ENCODE assay signal across 13 cellular contexts in genomic region chr9:115209601-115210306, GRCh38.
DNase-seq lines count a peak whose midpoint lies in the region; ATAC-seq and TF ChIP-seq lines count a peak whose summit lies in the region.
"Had no signal": no experiment of that assay in that cellular context is flagged by ENCODE, and none has a peak within 500 bp of the region (broad histone marks: within the 10 kb centered on the region; RNA-seq: fewer than 3 reads in every experiment).

No MANE protein-coding gene starts in this region.

- intact Hi-C loops in natural killer cell (cut with micrococcal nuclease) = no loop called here

- CTCF ChIA-PET in activated CD4-positive, alpha-beta memory T cell treated with anti-CD3 and anti-CD28 coated beads, Interleukin-2, amount 10 ng/mL, durations not matched to agents 7 days and 5 days (lab: Charles Lee) = no interaction called here

- no peak overlapping the region for H3K27ac ChIP-seq in coronary artery
- H3K27ac ChIP-seq: C4-2B had no signal

- H3K4me3 Mint-ChIP-seq in natural killer cell treated with Interleukin-12 subunit alpha and Interleukin-12 subunit beta and Interleukin-15 and Interleukin-18, amount 100 ng/mL, for 72 hours = peak overlapping the region; percentile 50
- H3K4me3 Mint-ChIP-seq in natural killer cell = no peak overlapping the region
- no peak overlapping the region for H3K4me3 Mint-ChIP-seq in activated CD4-positive, alpha-beta memory T cell treated with anti-CD3 and anti-CD28 coated beads, Interleukin-2, amount 10 ng/mL, durations not matched to agents 7 days and 5 days
- no peak overlapping the region for H3K4me3 Mint-ChIP-seq in stimulated activated naive CD8-positive, alpha-beta T cell treated with anti-CD3 and anti-CD28 coated beads, Interleukin-15, amount 100 ng/mL, for 72 hours
- H3K4me3 Mint-ChIP-seq: naive thymus-derived CD4-positive, alpha-beta T cell had no signal

- H3K36me3 Mint-ChIP-seq in natural killer cell treated with Interleukin-12 subunit alpha and Interleukin-12 subunit beta and Interleukin-15 and Interleukin-18, amount 100 ng/mL, for 72 hours = no peaks in the 10 kb centered on the region
- H3K36me3 Mint-ChIP-seq in natural killer cell = no peaks in the 10 kb centered on the region
- no peaks in the 10 kb centered on the region for H3K36me3 Mint-ChIP-seq in activated CD4-positive, alpha-beta memory T cell treated with anti-CD3 and anti-CD28 coated beads, Interleukin-2, amount 10 ng/mL, durations not matched to agents 7 days and 5 days (ENCODE audit: low read depth)
- H3K36me3 Mint-ChIP-seq: naive thymus-derived CD4-positive, alpha-beta T cell had no signal

- ATAC-seq in natural killer cell treated with Interleukin-12 subunit alpha and Interleukin-12 subunit beta and Interleukin-15 and Interleukin-18, amount 100 ng/mL, for 72 hours = peak; percentile 50 to 79
- ATAC-seq in natural killer cell (no peak), HG02943 (IDR thresholded peaks at IDR 0.05; ENCODE audit: low read depth, unreplicated experiment) (peak; percentile 27)
- ATAC-seq in stimulated activated naive CD8-positive, alpha-beta T cell treated with anti-CD3 and anti-CD28 coated beads, Interleukin-15, amount 100 ng/mL, for 72 hours = peak; percentile 91
- ATAC-seq: naive thymus-derived CD4-positive, alpha-beta T cell had no signal

- TF ChIP-seq CTCF in natural killer cell (IDR thresholded peaks at IDR 0.05) (no peak), coronary artery (IDR thresholded peaks at IDR 0.05) (no peak)

- peaks cover 12 to 33% of the 10 kb centered on the region in 2 donors for H3K27me3 Mint-ChIP-seq in natural killer cell treated with Interleukin-12 subunit alpha and Interleukin-12 subunit beta and Interleukin-15 and Interleukin-18, amount 100 ng/mL, for 72 hours
- H3K27me3 Mint-ChIP-seq in natural killer cell (ENCODE audit: low read depth in 2 of 2) = peaks cover 10 to 14% of the 10 kb centered on the region in 2 donors
- peaks cover 14% of the 10 kb centered on the region for H3K27me3 Mint-ChIP-seq in activated CD4-positive, alpha-beta memory T cell treated with anti-CD3 and anti-CD28 coated beads, Interleukin-2, amount 10 ng/mL, durations not matched to agents 7 days and 5 days
- H3K27me3 Mint-ChIP-seq in stimulated activated naive CD8-positive, alpha-beta T cell treated with anti-CD3 and anti-CD28 coated beads, Interleukin-15, amount 100 ng/mL, for 72 hours = peaks cover 68% of the 10 kb centered on the region

- H3K9me3 Mint-ChIP-seq in natural killer cell treated with Interleukin-12 subunit alpha and Interleukin-12 subunit beta and Interleukin-15 and Interleukin-18, amount 100 ng/mL, for 72 hours = no peaks in the 10 kb centered on the region
- H3K9me3 Mint-ChIP-seq in natural killer cell = no peaks in the 10 kb centered on the region
- H3K9me3 Mint-ChIP-seq in activated CD4-positive, alpha-beta memory T cell treated with anti-CD3 and anti-CD28 coated beads, Interleukin-2, amount 10 ng/mL, durations not matched to agents 7 days and 5 days = no peaks in the 10 kb centered on the region
- H3K9me3 Mint-ChIP-seq in stimulated activated naive CD8-positive, alpha-beta T cell treated with anti-CD3 and anti-CD28 coated beads, Interleukin-15, amount 100 ng/mL, for 72 hours = no peaks in the 10 kb centered on the region
- H3K9me3 Mint-ChIP-seq: naive thymus-derived CD4-positive, alpha-beta T cell had no signal

- no peak for DNase-seq in natural killer cell treated with Interleukin-12 subunit alpha and Interleukin-12 subunit beta and Interleukin-15 and Interleukin-18, amount 100 ng/mL, for 72 hours (ENCODE audit: low spot score)
- DNase-seq in natural killer cell (no peak), coronary artery (ENCODE audit: low spot score) (no peak), GOT3 (lab: John Stamatoyannopoulos, UW) (no peak), AG08395 (ENCODE audit: low spot score) (no peak)
- DNase-seq in activated CD4-positive, alpha-beta memory T cell treated with anti-CD3 and anti-CD28 coated beads, Interleukin-2, amount 10 ng/mL, durations not matched to agents 7 days and 5 days = peak; percentile 21
- peak in 1 of 2 donors; percentile 45 for DNase-seq in stimulated activated naive CD8-positive, alpha-beta T cell treated with anti-CD3 and anti-CD28 coated beads, Interleukin-15, amount 100 ng/mL, for 72 hours
- DNase-seq: effector CD4-positive, alpha-beta T cell; naive thymus-derived CD4-positive, alpha-beta T cell; substantia nigra; T-helper 9 cell had no signal

- no peak overlapping the region for H3K4me3 ChIP-seq in coronary artery

- H3K27ac Mint-ChIP-seq in natural killer cell treated with Interleukin-12 subunit alpha and Interleukin-12 subunit beta and Interleukin-15 and Interleukin-18, amount 100 ng/mL, for 72 hours = peak overlapping the region in 1 of 2 donors; percentile 10
- no peak overlapping the region for H3K27ac Mint-ChIP-seq in natural killer cell
- H3K27ac Mint-ChIP-seq in activated CD4-positive, alpha-beta memory T cell treated with anti-CD3 and anti-CD28 coated beads, Interleukin-2, amount 10 ng/mL, durations not matched to agents 7 days and 5 days = no peak overlapping the region
- H3K27ac Mint-ChIP-seq in stimulated activated naive CD8-positive, alpha-beta T cell treated with anti-CD3 and anti-CD28 coated beads, Interleukin-15, amount 100 ng/mL, for 72 hours = peak overlapping the region in 1 of 2 donors; percentile 12
- H3K27ac Mint-ChIP-seq: naive thymus-derived CD4-positive, alpha-beta T cell had no signal

- H3K4me1 Mint-ChIP-seq in natural killer cell treated with Interleukin-12 subunit alpha and Interleukin-12 subunit beta and Interleukin-15 and Interleukin-18, amount 100 ng/mL, for 72 hours (ENCODE audit: low read depth in 2 of 2) = peaks cover 0 to 4% of the 10 kb centered on the region in 2 donors
- no peaks in the 10 kb centered on the region for H3K4me1 Mint-ChIP-seq in natural killer cell
- peaks cover 50% of the 10 kb centered on the region for H3K4me1 Mint-ChIP-seq in activated CD4-positive, alpha-beta memory T cell treated with anti-CD3 and anti-CD28 coated beads, Interleukin-2, amount 10 ng/mL, durations not matched to agents 7 days and 5 days
- peaks cover 26% of the 10 kb centered on the region for H3K4me1 Mint-ChIP-seq in stimulated activated naive CD8-positive, alpha-beta T cell treated with anti-CD3 and anti-CD28 coated beads, Interleukin-15, amount 100 ng/mL, for 72 hours

- POLR2A ChIA-PET in activated CD4-positive, alpha-beta memory T cell treated with anti-CD3 and anti-CD28 coated beads, Interleukin-2, amount 10 ng/mL, durations not matched to agents 7 days and 5 days (lab: Charles Lee) = interaction anchor here (1.4 kb wide), 1 partner anchor 10 kb away, joined by 3 read pairs; no protein-coding TSS in a partner anchor

Comparison
In these comparisons a context has a peak if more than half of its experiments do, and no peak if none do; other contexts are left out.
1. ATAC-seq: peak in natural killer cell treated with Interleukin-12 subunit alpha and Interleukin-12 subunit beta and Interleukin-15 and Interleukin-18, amount 100 ng/mL, for 72 hours (2 of 2), HG02943 (single experiment) and stimulated activated naive CD8-positive, alpha-beta T cell treated with anti-CD3 and anti-CD28 coated beads, Interleukin-15, amount 100 ng/mL, for 72 hours (single experiment); none in natural killer cell (0 of 3).